In the genomic region with DNA sequence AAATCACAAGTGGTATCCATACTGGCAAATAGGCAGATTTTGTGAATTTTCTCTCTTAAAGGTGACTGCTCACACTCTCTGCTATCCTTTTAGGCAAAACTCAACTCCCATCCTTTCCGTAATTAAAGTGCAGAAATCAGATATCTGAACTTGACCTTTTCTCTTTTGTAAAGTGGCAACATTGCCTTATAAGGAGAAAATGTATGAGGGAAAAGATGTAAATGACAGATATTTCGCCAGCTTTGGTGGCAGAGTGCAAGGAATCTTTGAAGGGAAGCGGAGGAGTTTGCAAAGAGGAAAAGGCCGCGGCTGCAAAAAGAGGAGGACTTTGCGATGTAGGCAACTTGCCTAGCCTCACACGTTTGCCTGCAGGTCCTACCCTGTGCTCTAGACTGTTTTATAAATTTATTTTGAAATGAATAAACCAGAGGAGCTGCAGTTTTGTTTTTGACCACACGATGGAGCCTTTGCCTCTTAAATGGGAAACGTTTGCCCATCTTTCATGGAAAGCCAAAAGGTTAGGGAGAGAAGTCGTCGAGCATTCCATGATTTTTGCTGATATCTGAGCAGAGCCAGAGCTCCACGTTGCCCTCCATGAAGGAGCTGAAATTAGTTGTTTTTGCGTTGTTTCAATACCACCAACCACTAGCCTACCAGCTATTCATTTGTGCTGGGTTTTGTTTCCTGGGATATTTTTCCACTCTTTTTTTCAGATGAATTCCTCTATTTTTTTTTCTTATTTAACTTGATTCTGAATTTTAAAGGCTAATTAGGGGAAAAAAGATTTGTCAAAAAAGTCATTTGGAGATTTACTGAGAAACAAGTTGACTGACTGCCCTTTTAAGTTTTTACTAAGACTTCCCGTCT, we compare ENCODE assay signal across 8 cellular contexts.
DNase-seq lines count a peak whose midpoint lies in the region; ATAC-seq, FAIRE-seq and TF ChIP-seq lines count a peak whose summit lies in the region.

No MANE protein-coding gene starts in this region.

- H3K9me3 ChIP-seq in adipocyte (ENCODE audit: control insufficient read depth, low read length) (no peaks in the 10 kb centered on the region), tibial nerve (no peaks in the 10 kb centered on the region), aorta (ENCODE audit: control insufficient read depth, low read length) (no peaks in the 10 kb centered on the region)

- no peaks in the 10 kb centered on the region for H3K36me3 Mint-ChIP-seq in CD14-positive monocyte

- DNase-seq in CD14-positive monocyte (ENCODE audit: low spot score) (no peak), GM19239 (ENCODE audit: insufficient read length, low spot score) (peak; percentile 4), NCI-H2196 (lab: John Stamatoyannopoulos, UW; ENCODE audit: unreplicated experiment) (peak; percentile 82), adipocyte (ENCODE audit: low read depth) (peak; percentile 81), iPS-NIHi11 (ENCODE audit: low spot score) (peak; percentile 47), tibial nerve (ENCODE audit: low spot score in 2 of 2) (peak; percentile 23 to 71), aorta (no peak)

- no peaks in the 10 kb centered on the region for H3K36me3 ChIP-seq in adipocyte (ENCODE audit: control insufficient read depth, insufficient read depth, low read length, severe bottlenecking)
- no peaks in the 10 kb centered on the region for H3K36me3 ChIP-seq in tibial nerve
- H3K36me3 ChIP-seq in aorta (ENCODE audit: control insufficient read depth in 1 of 2, insufficient read depth in 2 of 2, low read length in 1 of 2): no peaks in the 10 kb centered on the region

- peaks cover 16% of the 10 kb centered on the region for H3K4me1 ChIP-seq in adipocyte (ENCODE audit: control insufficient read depth, insufficient read depth, low read length)
- H3K4me1 ChIP-seq in tibial nerve: no peaks in the 10 kb centered on the region
- H3K4me1 ChIP-seq in aorta (ENCODE audit: control insufficient read depth in 1 of 2, insufficient read depth in 2 of 2, low read length in 2 of 2): no peaks in the 10 kb centered on the region

- H3K27ac Mint-ChIP-seq in CD14-positive monocyte: no peak overlapping the region

- peaks cover 0 to 4% (median 0%) of the 10 kb centered on the region in 7 donors for H3K9me3 Mint-ChIP-seq in CD14-positive monocyte

- intact Hi-C loops in CD14-positive monocyte (cut with micrococcal nuclease): no loop called here
- intact Hi-C loops in aorta (cut with DNase I): loop anchor here in 1 of 2 donors (10.0 kb wide), 1 partner anchor 251 kb away; no protein-coding TSS in a partner anchor

- H3K27ac ChIP-seq in tibial nerve: no peak overlapping the region
- H3K27ac ChIP-seq in aorta (ENCODE audit: low read depth in 1 of 2, low read length in 2 of 2): no peak overlapping the region

- peak; percentile 74 for TF ChIP-seq CTCF in CD14-positive monocyte (IDR thresholded peaks at IDR 0.05)
- peak; percentile 20 to 84 (median 61) for TF ChIP-seq CTCF in tibial nerve (IDR thresholded peaks at IDR 0.05)

- H3K27me3 ChIP-seq in adipocyte (replicated peaks; ENCODE audit: control insufficient read depth, insufficient read depth, low read length) (peaks cover 27% of the 10 kb centered on the region), tibial nerve (peaks cover 0 to 33% of the 10 kb centered on the region in 2 donors), aorta (ENCODE audit: control insufficient read depth in 1 of 2, insufficient read depth in 2 of 2, low read length in 1 of 2) (no peaks in the 10 kb centered on the region)

- H3K4me1 Mint-ChIP-seq in CD14-positive monocyte: no peaks in the 10 kb centered on the region

- no peak for TF ChIP-seq POLR2A in tibial nerve (IDR thresholded peaks at IDR 0.05)

- no peak overlapping the region for H3K4me3 ChIP-seq in adipocyte (ENCODE audit: low read length)
- H3K4me3 ChIP-seq in tibial nerve: no peak overlapping the region
- no peak overlapping the region for H3K4me3 ChIP-seq in aorta (ENCODE audit: low read length in 2 of 2)

- FAIRE-seq in GM19239 (lab: Jason Lieb, UNC): no peak

- WGBS in tibial nerve, 2 donors: 20 to 21% methylated on average over 14 of the region's 14 CpGs
- WGBS in aorta, 2 donors: 15 to 17% methylated on average over 14 of the region's 14 CpGs

- TF ChIP-seq EP300 in tibial nerve (IDR thresholded peaks at IDR 0.05): no peak

- H3K27me3 Mint-ChIP-seq in CD14-positive monocyte (ENCODE audit: low read depth in 3 of 3): peaks cover 24 to 28% (median 24%) of the 10 kb centered on the region in 3 donors

- no peak for ATAC-seq in GM21526 (IDR thresholded peaks at IDR 0.05; ENCODE audit: low FRiP score, unreplicated experiment)
- ATAC-seq in aorta (ENCODE audit: low FRiP score): no peak

- no peak overlapping the region for H3K4me3 Mint-ChIP-seq in CD14-positive monocyte

- H3K9ac ChIP-seq in adipocyte (ENCODE audit: low read length): no peak overlapping the region

Comparison
In these comparisons a context has a peak if more than half of its experiments do, and no peak if none do; other contexts are left out.
1. DNase-seq: peak in GM19239 (single experiment), NCI-H2196 (single experiment), adipocyte (single experiment), iPS-NIHi11 (single experiment) and tibial nerve (2 of 2); none in CD14-positive monocyte (single experiment) and aorta (0 of 2).